In the genomic region with DNA sequence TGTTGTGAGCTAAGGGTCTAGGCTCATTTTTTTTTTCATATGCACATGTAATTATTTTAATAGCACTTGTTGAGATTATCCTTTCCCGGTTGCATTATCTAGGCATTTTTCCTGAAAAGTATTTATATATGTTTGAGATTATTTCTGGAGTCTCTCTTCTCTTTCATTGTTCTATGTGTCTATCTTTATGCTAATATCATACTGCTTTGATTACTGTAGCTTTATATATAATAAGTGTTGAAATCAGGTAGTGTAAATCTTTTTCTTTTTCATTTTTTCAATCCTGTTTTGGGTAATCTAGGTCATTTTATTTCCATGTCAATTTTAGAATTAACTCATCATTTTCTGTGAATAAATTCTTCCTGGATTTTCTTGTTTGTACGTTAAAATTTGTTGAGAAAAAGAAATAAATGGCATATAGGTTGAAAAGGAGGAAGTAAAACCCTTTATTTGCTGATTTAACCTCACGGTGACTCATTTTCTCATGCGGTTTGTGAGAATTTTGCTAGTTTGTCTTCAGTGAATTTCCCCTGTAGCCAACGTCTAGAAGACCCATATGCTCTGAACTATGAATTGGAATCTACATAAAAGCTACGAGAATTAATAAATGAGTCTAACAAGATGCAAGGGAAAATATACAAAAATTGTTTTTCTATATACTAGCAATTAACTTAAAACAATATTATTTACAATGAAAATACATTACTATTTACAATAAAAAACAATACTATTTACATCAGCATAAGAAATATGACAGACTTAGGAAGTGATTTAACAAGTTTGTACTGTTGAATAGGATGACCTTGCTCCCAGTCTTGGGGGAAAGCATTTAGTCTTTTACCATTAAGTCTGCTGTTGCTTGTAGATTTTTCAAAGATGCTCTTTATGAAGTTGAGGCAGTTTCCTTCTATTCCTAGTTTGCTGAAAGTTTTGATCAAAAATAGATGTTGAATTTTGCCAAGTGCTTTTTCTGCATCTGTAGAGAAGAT, we compare ENCODE assay signal across 9 cellular contexts. TPM values are rescaled to one million over a fixed set of nuclear protein-coding genes. Genes with fewer than 3 reads are reported as not detected.
DNase-seq lines count a peak whose midpoint lies in the region; ATAC-seq and TF ChIP-seq lines count a peak whose summit lies in the region.
"Had no signal": no experiment of that assay in that cellular context is flagged by ENCODE, and none has a peak within 500 bp of the region (broad histone marks: within the 10 kb centered on the region; RNA-seq: fewer than 3 reads in every experiment).

No MANE protein-coding gene starts in this region.

- peaks cover 0 to 11% (median 0%) of the 10 kb centered on the region in 3 donors for H3K27me3 Mint-ChIP-seq in naive B cell

- WGBS in right lobe of liver (ENCODE audit: insufficient coverage, low coverage, low lambda C conversion rate, missing lambda C conversion rate), result 44% methylated on average over 6 of the region's 6 CpGs

- H3K27me3 ChIP-seq in right lobe of liver, result no peaks in the 10 kb centered on the region

- ATAC-seq in HG02763 (IDR thresholded peaks at IDR 0.05; ENCODE audit: unreplicated experiment) (peak; percentile 94), naive B cell (ENCODE audit: low read depth in 2 of 2) (peak; percentile 50 to 61), right lobe of liver (no peak)

- H3K9me3 ChIP-seq in right lobe of liver, result no peaks in the 10 kb centered on the region

- intact Hi-C loops in right lobe of liver (cut with DNase I), result no loop called here

- no peak overlapping the region for H3K4me3 Mint-ChIP-seq in naive B cell

- DNase-seq in GM19238 (ENCODE audit: insufficient read length, low spot score), result peak; percentile 14
- peak; percentile 81 to 90 for DNase-seq in Kasumi-1 (lab: John Stamatoyannopoulos, UW)
- no peak for DNase-seq in naive B cell
- no peak for DNase-seq in right lobe of liver
- DNase-seq in HCEC 1CT, result no peak
- DNase-seq in inferior parietal cortex (ENCODE audit: extremely low spot score), result no peak
- DNase-seq: NCI-H226; stimulated activated CD4-positive, alpha-beta T cell treated with anti-CD3 and anti-CD28 coated beads, Interleukin-4, amount 100 ng/mL, for 4 hours had no signal

- no peaks in the 10 kb centered on the region for H3K4me1 ChIP-seq in right lobe of liver

- peaks cover 6 to 20% (median 11%) of the 10 kb centered on the region in 7 donors for H3K9me3 Mint-ChIP-seq in naive B cell

- no peak overlapping the region for H3K27ac Mint-ChIP-seq in naive B cell

- peaks cover 15 to 17% of the 10 kb centered on the region in 2 donors for H3K36me3 Mint-ChIP-seq in naive B cell

- peaks cover under 1 to 8% (median 2%) of the 10 kb centered on the region in 3 donors for H3K4me1 Mint-ChIP-seq in naive B cell

- no peaks in the 10 kb centered on the region for H3K36me3 ChIP-seq in right lobe of liver

- no peak for TF ChIP-seq CTCF in right lobe of liver (IDR thresholded peaks at IDR 0.05)

- no peak overlapping the region for H3K27ac ChIP-seq in right lobe of liver

- TF ChIP-seq POLR2A in right lobe of liver (IDR thresholded peaks at IDR 0.05), result no peak

- no peak overlapping the region for H3K4me3 ChIP-seq in right lobe of liver

RNA-seq across cellular contexts. Expression of gene SYT16, which starts 54.7 kb away (rescaled TPM):
- under 1 TPM in 1 of 6 donors, not detected in 5; 0.15 TPM for polyA plus RNA-seq in naive B cell (ENCODE audit: low read depth in 6 of 6)
- total RNA-seq in right lobe of liver, result under 1 TPM in 1 of 6 experiments, not detected in 5; 0.02 TPM

Comparison
In these comparisons a context has a peak if more than half of its experiments do, and no peak if none do; other contexts are left out.
1. DNase-seq: peak in GM19238 (single experiment) and Kasumi-1 (2 of 2); none in naive B cell (single experiment), right lobe of liver (0 of 3), HCEC 1CT (single experiment) and inferior parietal cortex (single experiment).
2. ATAC-seq: peak in HG02763 (single experiment) and naive B cell (2 of 2); none in right lobe of liver (0 of 4).